ENCODE assay signal across 19 cellular contexts in the genomic region with DNA sequence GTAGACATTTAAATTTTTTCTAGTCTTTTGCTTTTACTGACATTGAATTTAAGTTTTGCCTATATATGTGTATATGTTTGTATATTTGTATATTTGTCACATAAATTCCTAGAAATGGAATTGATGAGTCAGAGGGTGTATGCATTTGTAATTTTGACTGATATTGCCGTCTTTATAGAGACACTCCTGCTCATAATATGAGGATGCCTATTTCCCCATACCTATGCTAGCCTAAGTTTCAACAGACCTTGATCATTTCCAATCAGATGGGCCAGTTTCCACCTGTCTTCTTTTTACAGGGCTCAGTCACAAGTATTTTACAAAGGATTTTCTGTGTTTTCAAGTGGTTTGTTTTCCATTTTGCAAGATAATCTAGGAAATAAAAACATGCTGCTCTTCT.
"Had no signal": no experiment of that assay in that cellular context is flagged by ENCODE, and none has a peak within 500 bp of the region (broad histone marks: within the 10 kb centered on the region; RNA-seq: fewer than 3 reads in every experiment).

No MANE protein-coding gene starts in this region.

- H3K27me3 ChIP-seq: gastroesophageal sphincter had no signal

- H2AFZ ChIP-seq: parathyroid adenoma had no signal

- DNase-seq: activated CD4-positive, alpha-beta T cell treated with anti-CD3 and anti-CD28 coated beads for 4 hours; activated CD8-positive, alpha-beta memory T cell treated with anti-CD3 and anti-CD28 coated beads, Interleukin-2, amount 50 U/mL, for 4 hours; activated CD8-positive, alpha-beta T cell treated with anti-CD3 and anti-CD28 coated beads, Interleukin-2, amount 10 ng/mL, durations not matched to agents 7 days and 5 days; activated effector memory CD4-positive, alpha-beta T cell treated with anti-CD3 and anti-CD28 coated beads, Interleukin-2, amount 50 U/mL, for 16 hours; activated T-cell treated with anti-CD3 and anti-CD28 coated beads, Interleukin-2, amount 50 U/mL, for 48 hours; amniotic stem cell; central memory CD4-positive, alpha-beta T cell; effector CD8-positive, alpha-beta T cell; hippocampal formation; kidney glomerular epithelial cell; midbrain; stimulated activated CD4-positive, alpha-beta T cell treated with anti-CD3 and anti-CD28 coated beads, Interleukin-2, amount 100 ng/mL, for 48 hours; T-helper 17 cell had no signal

- H3K27ac ChIP-seq: gastroesophageal sphincter, parathyroid adenoma had no signal

- ATAC-seq: activated CD8-positive, alpha-beta T cell treated with anti-CD3 and anti-CD28 coated beads, Interleukin-2, amount 10 ng/mL, durations not matched to agents 7 days and 5 days; gastroesophageal sphincter; stimulated activated memory B cell treated with anti-CD40 and anti-IgM and Interleukin-4, amounts not matched to agents 10 μg/mL and 1 μg/mL and 100 μg/mL, for 72 hours; T-helper 17 cell; WTC11 had no signal

- H3K4me3 ChIP-seq: gastroesophageal sphincter, lung had no signal

- H3K9me3 ChIP-seq: gastroesophageal sphincter had no signal

- FAIRE-seq: urothelium cell line had no signal

- H3K9ac ChIP-seq: parathyroid adenoma had no signal

- H3K36me3 ChIP-seq: gastroesophageal sphincter had no signal
